8 cellular contexts compared by ENCODE assay signal in genomic region chr20:62808211-62808865, GRCh38. TPM values are rescaled to one million over a fixed set of nuclear protein-coding genes. Genes with fewer than 3 reads are reported as not detected.
DNase-seq lines count a peak whose midpoint lies in the region; ATAC-seq and TF ChIP-seq lines count a peak whose summit lies in the region.

No MANE protein-coding gene starts in this region.

- DNase-seq in GM06990 (ENCODE audit: extremely low read depth, insufficient read length) (peak; percentile 50), NAMALWA (ENCODE audit: low spot score) (peak; percentile 78), T47D (ENCODE audit: low read depth in 1 of 2, low spot score in 1 of 2) (peak; percentile 68 to 85), kidney epithelial cell (ENCODE audit: low read depth) (no peak), NCI-H2107 treated with DMSO at 0.1 percent for 48 hours (lab: John Stamatoyannopoulos, UW; ENCODE audit: unreplicated experiment) (no peak)
- peak; percentile 49 to 70 (median 60) for DNase-seq in stimulated activated CD4-positive, alpha-beta T cell treated with anti-CD3 and anti-CD28 coated beads, TNF-alpha, amount 100 ng/mL, for 24 hours (ENCODE audit: low read depth in 3 of 3)

- peaks cover 27% of the 10 kb centered on the region for H3K36me3 ChIP-seq in GM06990 (ENCODE audit: control insufficient read depth, insufficient read depth, low read length)
- H3K36me3 ChIP-seq in kidney epithelial cell (ENCODE audit: control insufficient read depth, insufficient read depth, low read length) = peaks cover 4% of the 10 kb centered on the region

- H3K4me3 ChIP-seq in GM06990 (replicated peaks; ENCODE audit: low read depth, low read length) = no peak overlapping the region
- no peak overlapping the region for H3K4me3 ChIP-seq in WI38 (ENCODE audit: low read depth, low read length)
- H3K4me3 ChIP-seq in kidney epithelial cell (ENCODE audit: low read depth, low read length) = no peak overlapping the region

- in situ Hi-C loops in T47D (cut with HindIII; ENCODE audit: low pct_unique_long_range_greater_than_20kb, low sequenced_read_pairs) = no loop called here

- H3K27me3 ChIP-seq in GM06990 (replicated peaks; ENCODE audit: control insufficient read depth, insufficient read depth, low read length) = no peaks in the 10 kb centered on the region
- no peaks in the 10 kb centered on the region for H3K27me3 ChIP-seq in kidney epithelial cell (ENCODE audit: control insufficient read depth, insufficient read depth, low read length)

- ATAC-seq in GM18868 (IDR thresholded peaks at IDR 0.05; ENCODE audit: unreplicated experiment) = no peak

- TF ChIP-seq CTCF in GM06990 (IDR thresholded peaks at IDR 0.05; ENCODE audit: insufficient read depth, low read length, poor library complexity, severe bottlenecking) (peak; percentile 95), WI38 (IDR thresholded peaks at IDR 0.05; ENCODE audit: low read depth, low read length) (peak; percentile 94), kidney epithelial cell (IDR thresholded peaks at IDR 0.05; ENCODE audit: insufficient read depth, low read length, poor library complexity, severe bottlenecking) (peak; percentile 94)

RNA-seq across cellular contexts. Expression of gene OGFR, which starts 3.7 kb away (rescaled TPM):
- total RNA-seq in kidney epithelial cell = 54.4 and 61.3 TPM in 2 replicates

RNA-seq across cellular contexts. Expression of gene COL9A3, which starts 8.5 kb away (rescaled TPM):
- total RNA-seq in kidney epithelial cell = 5.4 and 10.4 TPM in 2 replicates

RNA-seq across cellular contexts. Expression of gene MRGBP, which starts 12.1 kb away (rescaled TPM):
- total RNA-seq in kidney epithelial cell = 15.1 and 19.8 TPM in 2 replicates

RNA-seq across cellular contexts. Expression of gene TCFL5, which starts 53.3 kb away (rescaled TPM):
- total RNA-seq in kidney epithelial cell = 4.3 and 5.4 TPM in 2 replicates

Comparison
In these comparisons a context has a peak if more than half of its experiments do, and no peak if none do; other contexts are left out.
1. DNase-seq: peak in GM06990 (single experiment), NAMALWA (single experiment), T47D (2 of 2) and stimulated activated CD4-positive, alpha-beta T cell treated with anti-CD3 and anti-CD28 coated beads, TNF-alpha, amount 100 ng/mL, for 24 hours (3 of 3); none in kidney epithelial cell (single experiment) and NCI-H2107 treated with DMSO at 0.1 percent for 48 hours (single experiment).
2. Peak in every context shown above with its lines, with median percentiles within 50 percentile points of each other: CTCF ChIP-seq.